14 cellular contexts compared by ENCODE assay signal in genomic region chr5:76590027-76590426, GRCh38. TPM values are rescaled to one million over a fixed set of nuclear protein-coding genes. Genes with fewer than 3 reads are reported as not detected.
DNase-seq lines count a peak whose midpoint lies in the region; ATAC-seq and TF ChIP-seq lines count a peak whose summit lies in the region.
"Had no signal": no experiment of that assay in that cellular context is flagged by ENCODE, and none has a peak within 500 bp of the region (broad histone marks: within the 10 kb centered on the region; RNA-seq: fewer than 3 reads in every experiment).

No MANE protein-coding gene starts in this region.

- H2AK5ac ChIP-seq in H9 (ENCODE audit: insufficient read length, low read length): no peak overlapping the region

- H3K27me3 ChIP-seq in RWPE2 (ENCODE audit: insufficient read depth, poor library complexity, severe bottlenecking): peaks cover 5% of the 10 kb centered on the region
- H3K27me3 ChIP-seq in H9 (ENCODE audit: insufficient read depth, low read length): no peaks in the 10 kb centered on the region

- no peak overlapping the region for H4K8ac ChIP-seq in H9 (replicated peaks; ENCODE audit: insufficient read length, low read depth, low read length)

- WGBS in H9 (ENCODE audit: extremely low coverage, insufficient read length, low lambda C conversion rate): no CpG with 5 or more reads among the region's 1 CpG

- H3T11ph ChIP-seq in H9 (ENCODE audit: low read length): no peak overlapping the region

- H3K27me3 Mint-ChIP-seq in H9 (ENCODE audit: low read depth): no peaks in the 10 kb centered on the region

- DNase-seq in RWPE2 (ENCODE audit: low spot score): no peak
- no peak for DNase-seq in EL
- no peak for DNase-seq in H9
- no peak for DNase-seq in GM19238 (ENCODE audit: insufficient read length, low spot score)
- no peak for DNase-seq in SIG-M5 (lab: John Stamatoyannopoulos, UW)
- DNase-seq: foreskin melanocyte, HFFc6, NCI-H146 had no signal

- H3K79me2 ChIP-seq in H9 (ENCODE audit: insufficient read depth, low read length): no peaks in the 10 kb centered on the region

- H2BK5ac ChIP-seq in H9 (ENCODE audit: insufficient read length, low read length): no peak overlapping the region

- H2AFZ ChIP-seq in H9 (ENCODE audit: low read length): no peak overlapping the region

- H2BK120ac ChIP-seq in H9 (ENCODE audit: low read depth, low read length, poor library complexity, severe bottlenecking): no peak overlapping the region

- H3K9me3 ChIP-seq in RWPE2 (ENCODE audit: severe bottlenecking) (peaks cover 2% of the 10 kb centered on the region), H9 (ENCODE audit: control insufficient read depth, low read depth, low read length) (no peaks in the 10 kb centered on the region)
- H3K9me3 ChIP-seq: SJSA1 had no signal

- H3K27ac ChIP-seq in RWPE2 (ENCODE audit: poor library complexity, severe bottlenecking) (no peak overlapping the region), H9 (ENCODE audit: insufficient read length, low read depth, low read length) (no peak overlapping the region)
- H3K27ac ChIP-seq: SJSA1 had no signal

- ATAC-seq in GM18517 (IDR thresholded peaks at IDR 0.05; ENCODE audit: unreplicated experiment) (peak; percentile 96), GM19468 (IDR thresholded peaks at IDR 0.05; ENCODE audit: extremely low read depth, unreplicated experiment) (peak; percentile 89), HG03025 (IDR thresholded peaks at IDR 0.05; ENCODE audit: low FRiP score, unreplicated experiment) (peak; percentile 91), RWPE2 (ENCODE audit: low read depth) (peak; percentile 42; the same call in 1 of the 3 replicates)

- no peak overlapping the region for H3K4me2 ChIP-seq in H9 (ENCODE audit: insufficient read depth, insufficient read length, low read length)
- H3K4me2 ChIP-seq: smooth muscle cell had no signal

- no peak overlapping the region for H3K23ac ChIP-seq in H9 (ENCODE audit: insufficient read length, low read depth, low read length)

- no peak overlapping the region for H3K56ac ChIP-seq in H9 (ENCODE audit: insufficient read length, low read depth, low read length)

- no peaks in the 10 kb centered on the region for H3K23me2 ChIP-seq in H9 (ENCODE audit: insufficient read length, low read depth, low read length, poor library complexity, severe bottlenecking)

- H3K4me3 Mint-ChIP-seq in H9: no peak overlapping the region
- H3K4me3 Mint-ChIP-seq: HFFc6, mesothelial cell of epicardium had no signal

- no peaks in the 10 kb centered on the region for H3K36me3 ChIP-seq in RWPE2 (ENCODE audit: low read depth)
- H3K36me3 ChIP-seq: SJSA1 had no signal

- H4K5ac ChIP-seq in H9 (ENCODE audit: insufficient read length, low read depth, low read length): no peak overlapping the region

- peaks cover 0 to 3% (median 2%) of the 10 kb centered on the region in 3 experiments; a peak in 1 of 7 replicates for H3K36me3 Mint-ChIP-seq in H9 (ENCODE audit: insufficient read depth in 1 of 3, low read depth in 3 of 3)
- H3K36me3 Mint-ChIP-seq: mesothelial cell of epicardium had no signal

- no peak overlapping the region for H3K4ac ChIP-seq in H9 (ENCODE audit: low read depth, low read length)

- H3K18ac ChIP-seq in H9 (ENCODE audit: insufficient read length, low read depth, low read length): no peak overlapping the region

- no peaks in the 10 kb centered on the region for H4K20me1 ChIP-seq in H9 (ENCODE audit: control insufficient read depth, insufficient read depth, insufficient read length)

- H4K91ac ChIP-seq in H9 (ENCODE audit: insufficient read length, low read depth, low read length): no peak overlapping the region

- H3K27ac Mint-ChIP-seq in H9: no peak overlapping the region
- H3K27ac Mint-ChIP-seq: HFFc6, mesothelial cell of epicardium had no signal

- no peak overlapping the region for H3K9ac ChIP-seq in H9 (ENCODE audit: extremely low read depth, insufficient read length, low read length)

- H2BK20ac ChIP-seq in H9 (ENCODE audit: low read depth, low read length, poor library complexity, severe bottlenecking): no peak overlapping the region

- H3K14ac ChIP-seq in H9 (ENCODE audit: insufficient read depth, low read length): no peak overlapping the region

- H3K4me1 Mint-ChIP-seq in H9: no peaks in the 10 kb centered on the region

- H3K9me3 Mint-ChIP-seq in H9: no peaks in the 10 kb centered on the region
- H3K9me3 Mint-ChIP-seq: HFFc6, mesothelial cell of epicardium had no signal

- no peak overlapping the region for H2BK12ac ChIP-seq in H9 (ENCODE audit: insufficient read length, low read depth, low read length)

- H2BK15ac ChIP-seq in H9 (ENCODE audit: low read depth, low read length): no peak overlapping the region

- H3K4me3 ChIP-seq in RWPE2 (ENCODE audit: severe bottlenecking): no peak overlapping the region
- H3K4me3 ChIP-seq: SJSA1, smooth muscle cell had no signal

- TF ChIP-seq CTCF in RWPE2 (IDR thresholded peaks at IDR 0.05; ENCODE audit: poor library complexity, severe bottlenecking): no peak
- TF ChIP-seq CTCF in H9 (conservative IDR thresholded peaks at IDR 0.05): no peak

- H3K4me1 ChIP-seq in RWPE2 (ENCODE audit: insufficient read depth, poor library complexity, severe bottlenecking): no peaks in the 10 kb centered on the region
- H3K4me1 ChIP-seq in H9 (ENCODE audit: insufficient read depth, low read length): no peaks in the 10 kb centered on the region
- H3K4me1 ChIP-seq: SJSA1 had no signal

- H3K79me1 ChIP-seq in H9 (ENCODE audit: insufficient read depth, low read depth, low read length, poor library complexity, severe bottlenecking): no peaks in the 10 kb centered on the region

RNA-seq across cellular contexts. Expression of gene F2RL2, which starts 33.2 kb away (rescaled TPM):
- 0.09 TPM in 1 of 2 replicates, not detected in the other for total RNA-seq in H9 (2021)

Comparison
In these comparisons a context has a peak if more than half of its experiments do, and no peak if none do; other contexts are left out.
1. ATAC-seq: peak in every context shown above with its lines; median percentile 96 in GM18517; 91 in HG03025; 89 in GM19468; 42 in RWPE2.